ENCODE assay signal across 8 cellular contexts in genomic region chr1:24743404-24744211, GRCh38. TPM values are rescaled to one million over a fixed set of nuclear protein-coding genes. Genes with fewer than 3 reads are reported as not detected.
DNase-seq lines count a peak whose midpoint lies in the region; ATAC-seq, FAIRE-seq and TF ChIP-seq lines count a peak whose summit lies in the region.

No MANE protein-coding gene starts in this region.

- H3K9me3 Mint-ChIP-seq in endothelial cell (ENCODE audit: unreplicated experiment), result no peaks in the 10 kb centered on the region
- H3K9me3 Mint-ChIP-seq in osteocyte (ENCODE audit: unreplicated experiment), result no peaks in the 10 kb centered on the region

- peaks cover 10% of the 10 kb centered on the region for H3K4me1 ChIP-seq in NT2/D1 (ENCODE audit: insufficient read depth, insufficient read length)

- H3K4me1 Mint-ChIP-seq in endothelial cell (ENCODE audit: unreplicated experiment) (peaks cover 43% of the 10 kb centered on the region), osteocyte (ENCODE audit: unreplicated experiment) (peaks cover 54% of the 10 kb centered on the region)

- H3K36me3 Mint-ChIP-seq in endothelial cell (ENCODE audit: low read depth, unreplicated experiment) (peaks cover 3% of the 10 kb centered on the region), osteocyte (ENCODE audit: unreplicated experiment) (peaks cover 10% of the 10 kb centered on the region)

- no peak for TF ChIP-seq POLR2A in GM12892 (IDR thresholded peaks at IDR 0.05; ENCODE audit: low read depth, low read length)

- peaks cover 3% of the 10 kb centered on the region for H3K36me3 ChIP-seq in NT2/D1 (ENCODE audit: insufficient read depth, insufficient read length, low read length)

- ATAC-seq in GM19035 (IDR thresholded peaks at IDR 0.05; ENCODE audit: unreplicated experiment) (no peak), GM18873 (IDR thresholded peaks at IDR 0.05; ENCODE audit: low FRiP score, unreplicated experiment) (no peak)

- H3K27ac Mint-ChIP-seq in endothelial cell (ENCODE audit: unreplicated experiment), result peak overlapping the region; percentile 43
- peak overlapping the region; percentile 92 for H3K27ac Mint-ChIP-seq in osteocyte (ENCODE audit: unreplicated experiment)

- H3K4me3 Mint-ChIP-seq in endothelial cell (ENCODE audit: unreplicated experiment) (peak overlapping the region; percentile 7), osteocyte (ENCODE audit: unreplicated experiment) (peak overlapping the region; percentile 59)

- no peak for DNase-seq in GM12892 (ENCODE audit: insufficient read length)
- no peak for DNase-seq in NT2/D1 (ENCODE audit: low read depth, low spot score)
- no peak for DNase-seq in endothelial cell (ENCODE audit: low spot score)
- DNase-seq in osteocyte (ENCODE audit: extremely low spot score, unreplicated experiment), result no peak
- no peak for DNase-seq in GDM1 (lab: John Stamatoyannopoulos, UW)
- no peak for DNase-seq in Ammon's horn (ENCODE audit: low spot score)

- H3K27me3 Mint-ChIP-seq in endothelial cell (ENCODE audit: unreplicated experiment) (peaks cover 6% of the 10 kb centered on the region), osteocyte (ENCODE audit: unreplicated experiment) (no peaks in the 10 kb centered on the region)

- no peaks in the 10 kb centered on the region for H3K27me3 ChIP-seq in NT2/D1 (ENCODE audit: insufficient read depth, insufficient read length)

- H3K9ac ChIP-seq in NT2/D1 (ENCODE audit: insufficient read length, low read depth), result peak overlapping the region; percentile 44

- H3K9me3 ChIP-seq in NT2/D1 (ENCODE audit: insufficient read depth, low read length), result no peaks in the 10 kb centered on the region

- no peak overlapping the region for H3K4me3 ChIP-seq in NT2/D1 (ENCODE audit: insufficient read length, low read depth)

- peak; percentile 71 for FAIRE-seq in GM12892 (lab: Jason Lieb, UNC)

- TF ChIP-seq CTCF in endothelial cell (IDR thresholded peaks at IDR 0.05; ENCODE audit: unreplicated experiment) (no peak), osteocyte (IDR thresholded peaks at IDR 0.05) (no peak)

RNA-seq across cellular contexts. Expression of gene CLIC4, which starts 1.6 kb away (rescaled TPM):
- 39.3 TPM for polyA plus RNA-seq in GM12892 (2012; ENCODE audit: missing spikeins)
- total RNA-seq in endothelial cell (ENCODE audit: unreplicated experiment) (109 TPM), osteocyte (369 and 370 TPM in 2 replicates)
